In the genomic region with DNA sequence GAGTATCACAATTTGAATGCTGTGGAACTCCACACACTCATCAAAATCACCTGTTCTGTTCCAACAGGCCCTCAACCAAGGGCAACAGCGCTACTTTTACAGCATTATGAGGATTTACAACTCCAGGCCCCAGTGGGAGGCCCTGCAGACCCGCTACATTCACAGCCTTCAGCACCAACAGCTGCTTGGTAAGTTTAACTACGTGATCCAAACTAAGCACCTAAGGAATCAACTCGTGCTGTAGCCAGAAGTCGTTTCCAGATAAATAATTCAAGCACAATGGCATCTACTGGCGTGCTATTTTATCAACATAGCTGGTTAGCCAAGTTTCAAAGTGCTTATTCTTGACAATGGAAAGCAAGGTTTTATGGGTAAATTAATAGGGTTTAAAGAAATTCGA, we compare ENCODE assay signal across 15 cellular contexts. TPM values are rescaled to one million over a fixed set of nuclear protein-coding genes. Genes with fewer than 3 reads are reported as not detected.
"Had no signal": no experiment of that assay in that cellular context is flagged by ENCODE, and none has a peak within 500 bp of the region (broad histone marks: within the 10 kb centered on the region; RNA-seq: fewer than 3 reads in every experiment).

No MANE protein-coding gene starts in this region.

- H3K27me3 ChIP-seq: pancreas, vagina had no signal

- H3K4me3 ChIP-seq: pancreas, vagina had no signal

- H3K36me3 Mint-ChIP-seq: activated naive CD8-positive, alpha-beta T cell treated with anti-CD3 and anti-CD28 coated beads, Interleukin-2, amount 10 ng/mL, durations not matched to agents 7 days and 5 days had no signal

- H3K9me3 Mint-ChIP-seq: activated naive CD8-positive, alpha-beta T cell treated with anti-CD3 and anti-CD28 coated beads, Interleukin-2, amount 10 ng/mL, durations not matched to agents 7 days and 5 days; activated T-cell treated with anti-CD3 and anti-CD28 coated beads, Interleukin-2, amount 50 U/mL, for 72 hours; endodermal cell had no signal

- H3K9me3 ChIP-seq: pancreas, vagina had no signal

- H3K27ac ChIP-seq: pancreas, vagina had no signal

- H3K4me1 ChIP-seq: pancreas, vagina had no signal

- ATAC-seq: activated T-cell treated with anti-CD3 and anti-CD28 coated beads, Interleukin-2, amount 50 U/mL, for 72 hours; esophagus mucosa; left colon; pancreas had no signal

- H3K36me3 ChIP-seq: pancreas, vagina had no signal

- H3K4me3 Mint-ChIP-seq: activated naive CD8-positive, alpha-beta T cell treated with anti-CD3 and anti-CD28 coated beads, Interleukin-2, amount 10 ng/mL, durations not matched to agents 7 days and 5 days; activated T-cell treated with anti-CD3 and anti-CD28 coated beads, Interleukin-2, amount 50 U/mL, for 72 hours; endodermal cell had no signal

- H3K27ac Mint-ChIP-seq: activated naive CD8-positive, alpha-beta T cell treated with anti-CD3 and anti-CD28 coated beads, Interleukin-2, amount 10 ng/mL, durations not matched to agents 7 days and 5 days; activated T-cell treated with anti-CD3 and anti-CD28 coated beads, Interleukin-2, amount 50 U/mL, for 72 hours; endodermal cell had no signal

- H3K4me1 Mint-ChIP-seq: activated naive CD8-positive, alpha-beta T cell treated with anti-CD3 and anti-CD28 coated beads, Interleukin-2, amount 10 ng/mL, durations not matched to agents 7 days and 5 days had no signal

- DNase-seq: activated CD4-positive, alpha-beta T cell treated with anti-CD3 and anti-CD28 coated beads for 1 hour; activated CD4-positive, alpha-beta T cell treated with anti-CD3 and anti-CD28 coated beads, Interleukin-2, amount 50 U/mL, for 48 hours; activated gamma-delta T cell treated with Interleukin-2 at 50 U/mL for 16 hours; activated naive CD8-positive, alpha-beta T cell treated with anti-CD3 and anti-CD28 coated beads, Interleukin-2, amount 10 ng/mL, durations not matched to agents 7 days and 5 days; activated T-cell treated with anti-CD3 and anti-CD28 coated beads, Interleukin-2, amount 50 U/mL, for 72 hours; anterior cingulate cortex; dermis blood vessel endothelial cell; endodermal cell; left colon; pancreas; small intestine had no signal

RNA-seq across cellular contexts. Expression of a gene that starts 5.3 kb away (rescaled TPM):
- total RNA-seq: activated naive CD8-positive, alpha-beta T cell treated with anti-CD3 and anti-CD28 coated beads, Interleukin-2, amount 10 ng/mL, durations not matched to agents 7 days and 5 days; activated T-cell treated with anti-CD3 and anti-CD28 coated beads, Interleukin-2, amount 50 U/mL, for 72 hours; dermis blood vessel endothelial cell; endodermal cell; esophagus mucosa; fibroblast of villous mesenchyme; left colon; renal cortical epithelial cell; vagina had no signal
- polyA plus RNA-seq: pancreas had no signal
